Comparison of ENCODE assay signal across 6 cellular contexts in the genomic region with DNA sequence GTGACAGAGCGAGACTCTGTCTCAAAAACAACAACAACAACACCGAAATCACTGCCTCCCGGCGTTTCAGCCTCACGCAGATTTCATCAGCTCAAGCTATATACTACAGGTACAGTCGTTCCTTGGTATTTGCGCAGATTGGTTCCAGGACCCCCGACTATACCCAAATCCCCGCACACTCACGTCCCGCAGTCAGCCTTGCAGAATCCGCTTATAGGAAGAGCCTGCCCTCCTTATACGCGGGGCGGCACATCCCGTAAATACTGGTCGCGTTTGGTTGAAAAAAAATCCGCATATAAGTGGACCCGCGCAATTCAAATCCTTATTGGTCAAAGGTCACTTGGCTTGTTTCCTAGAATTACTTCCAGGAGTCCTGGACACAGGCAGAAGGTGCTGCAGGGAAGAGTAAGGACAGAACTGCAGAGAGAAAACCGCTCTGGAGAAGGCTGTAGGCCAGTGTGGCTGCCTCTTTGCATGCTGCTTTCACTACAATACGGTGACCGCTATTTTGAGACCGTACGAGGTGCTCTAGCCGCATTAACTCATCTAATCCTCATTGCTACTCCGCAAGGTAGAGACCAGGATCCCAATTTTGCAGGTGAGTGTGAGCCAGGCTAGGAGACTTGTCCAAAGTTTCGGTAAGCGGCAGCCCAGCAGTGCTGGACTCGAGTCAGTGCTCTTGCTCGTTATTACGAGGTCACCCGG.
DNase-seq lines count a peak whose midpoint lies in the region; ATAC-seq lines count a peak whose summit lies in the region.

No MANE protein-coding gene starts in this region.

- H3K27ac Mint-ChIP-seq in stimulated activated naive CD8-positive, alpha-beta T cell treated with anti-CD3 and anti-CD28 coated beads, Interleukin-15, Interleukin-2, amounts not matched to agents 100 ng/mL and 50 ng/mL, for 24 hours = peak overlapping the region; percentile 67

- peaks cover 5% of the 10 kb centered on the region for H3K4me1 ChIP-seq in effector memory CD4-positive, alpha-beta T cell (ENCODE audit: control insufficient read depth, insufficient read depth, low read length, poor library complexity, severe bottlenecking)
- H3K4me1 ChIP-seq in rectal smooth muscle tissue (ENCODE audit: control insufficient read depth, insufficient read depth, low read length) = peaks cover 3% of the 10 kb centered on the region

- H3K4me3 Mint-ChIP-seq in stimulated activated naive CD8-positive, alpha-beta T cell treated with anti-CD3 and anti-CD28 coated beads, Interleukin-15, Interleukin-2, amounts not matched to agents 100 ng/mL and 50 ng/mL, for 24 hours = peak overlapping the region; percentile 86

- peaks cover 31% of the 10 kb centered on the region for H3K36me3 ChIP-seq in effector memory CD4-positive, alpha-beta T cell (ENCODE audit: control insufficient read depth, insufficient read depth, low read length)
- peaks cover 13% of the 10 kb centered on the region for H3K36me3 ChIP-seq in rectal smooth muscle tissue (ENCODE audit: control insufficient read depth, insufficient read depth, low read length)

- no peaks in the 10 kb centered on the region for H3K9me3 ChIP-seq in effector memory CD4-positive, alpha-beta T cell (ENCODE audit: control insufficient read depth, low read length)

- H3K36me3 Mint-ChIP-seq in stimulated activated naive CD8-positive, alpha-beta T cell treated with anti-CD3 and anti-CD28 coated beads, Interleukin-15, Interleukin-2, amounts not matched to agents 100 ng/mL and 50 ng/mL, for 24 hours (ENCODE audit: low read depth) = peaks cover 25% of the 10 kb centered on the region

- H3K4me3 ChIP-seq in effector memory CD4-positive, alpha-beta T cell (ENCODE audit: insufficient read depth, low read depth, low read length, poor library complexity, severe bottlenecking) = peak overlapping the region; percentile 97
- H3K4me3 ChIP-seq in rectal smooth muscle tissue (ENCODE audit: low read length) = peak overlapping the region; percentile 76

- H3K4me1 Mint-ChIP-seq in stimulated activated naive CD8-positive, alpha-beta T cell treated with anti-CD3 and anti-CD28 coated beads, Interleukin-15, Interleukin-2, amounts not matched to agents 100 ng/mL and 50 ng/mL, for 24 hours (ENCODE audit: low read depth) = peaks cover 29% of the 10 kb centered on the region

- no peaks in the 10 kb centered on the region for H3K27me3 ChIP-seq in effector memory CD4-positive, alpha-beta T cell (replicated peaks; ENCODE audit: control insufficient read depth, insufficient read depth, low read length, poor library complexity, severe bottlenecking)
- no peaks in the 10 kb centered on the region for H3K27me3 ChIP-seq in rectal smooth muscle tissue (ENCODE audit: control insufficient read depth, insufficient read depth, low read length)

- DNase-seq in stimulated activated naive CD8-positive, alpha-beta T cell treated with anti-CD3 and anti-CD28 coated beads, Interleukin-15, Interleukin-2, amounts not matched to agents 100 U/mL and 50 U/mL, for 24 hours = no peak
- DNase-seq in effector memory CD4-positive, alpha-beta T cell = no peak
- no peak for DNase-seq in effector CD8-positive, alpha-beta T cell (lab: John Stamatoyannopoulos, UW)
- DNase-seq in NCI-H446 (lab: John Stamatoyannopoulos, UW) = no peak

- ATAC-seq in stimulated activated naive CD8-positive, alpha-beta T cell treated with anti-CD3 and anti-CD28 coated beads, Interleukin-15, Interleukin-2, amounts not matched to agents 100 U/mL and 50 U/mL, for 24 hours = no peak

- peak overlapping the region; percentile 83 for H3K27ac ChIP-seq in effector memory CD4-positive, alpha-beta T cell (ENCODE audit: insufficient read depth, low read length, poor library complexity, severe bottlenecking)
- peak overlapping the region; percentile 72 for H3K27ac ChIP-seq in rectal smooth muscle tissue (ENCODE audit: low read depth, low read length)

- H3K9me3 Mint-ChIP-seq in stimulated activated naive CD8-positive, alpha-beta T cell treated with anti-CD3 and anti-CD28 coated beads, Interleukin-15, Interleukin-2, amounts not matched to agents 100 ng/mL and 50 ng/mL, for 24 hours = no peaks in the 10 kb centered on the region

- H3K9ac ChIP-seq in rectal smooth muscle tissue (ENCODE audit: low read length) = peak overlapping the region; percentile 46

- no peaks in the 10 kb centered on the region for H3K27me3 Mint-ChIP-seq in stimulated activated naive CD8-positive, alpha-beta T cell treated with anti-CD3 and anti-CD28 coated beads, Interleukin-15, Interleukin-2, amounts not matched to agents 100 ng/mL and 50 ng/mL, for 24 hours
